In the genomic region with DNA sequence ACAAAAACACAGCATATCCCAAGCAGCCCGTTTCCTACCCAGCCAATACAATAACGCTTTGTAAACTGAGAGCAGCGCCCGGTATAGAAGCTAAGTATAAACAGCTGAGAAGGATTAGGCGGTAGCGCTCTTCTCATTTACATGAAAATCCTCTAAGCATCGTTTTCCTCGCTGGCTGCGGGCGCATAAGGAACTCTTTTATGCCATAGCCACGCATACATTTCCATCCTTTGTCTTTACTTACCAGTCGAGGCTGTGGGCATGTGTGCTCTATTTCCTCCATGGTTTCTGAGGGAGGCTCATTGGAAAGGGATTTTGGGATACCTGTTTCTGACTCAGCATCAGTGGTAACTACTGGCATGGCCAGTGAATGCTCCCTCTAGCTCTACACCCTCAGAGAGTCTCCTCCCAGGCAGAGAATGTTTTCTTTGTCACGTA, we compare ENCODE assay signal across 8 cellular contexts. TPM values are rescaled to one million over a fixed set of nuclear protein-coding genes. Genes with fewer than 3 reads are reported as not detected.
A peak's percentile ranks its signal among the peaks of the same experiment; 100 is the strongest.
DNase-seq lines count a peak whose midpoint lies in the region; ATAC-seq and TF ChIP-seq lines count a peak whose summit lies in the region.

No MANE protein-coding gene starts in this region.

- H3K27ac ChIP-seq in coronary artery (no peak overlapping the region), muscle layer of colon (ENCODE audit: low read depth, low read length) (peak overlapping the region; percentile 23)

- peak overlapping the region; percentile 69 for H3K4me3 Mint-ChIP-seq in activated T-cell treated with anti-CD3 and anti-CD28 coated beads, Interleukin-2, amount 50 U/mL, for 4 hours

- H3K9ac ChIP-seq in muscle layer of colon (ENCODE audit: low read length): no peak overlapping the region

- H3K27me3 Mint-ChIP-seq in activated T-cell treated with anti-CD3 and anti-CD28 coated beads, Interleukin-2, amount 50 U/mL, for 4 hours (ENCODE audit: low read depth): peaks cover 14% of the 10 kb centered on the region

- H3K9me3 ChIP-seq in muscle layer of colon (ENCODE audit: low read length): no peaks in the 10 kb centered on the region

- H3K36me3 ChIP-seq in muscle layer of colon (ENCODE audit: insufficient read depth, low read length): no peaks in the 10 kb centered on the region

- H3K4me1 ChIP-seq in muscle layer of colon (ENCODE audit: insufficient read depth, low read length): peaks cover 5% of the 10 kb centered on the region

- DNase-seq in activated T-cell treated with anti-CD3 and anti-CD28 coated beads, Interleukin-2, amount 50 U/mL, for 4 hours: no peak
- DNase-seq in activated T-cell treated with anti-CD3 and anti-CD28 coated beads for 4 hours (no peak), NCI-H2227 (lab: John Stamatoyannopoulos, UW; ENCODE audit: unreplicated experiment) (peak; percentile 60), coronary artery (ENCODE audit: low spot score) (no peak), GM10266 (ENCODE audit: extremely low spot score) (no peak), HuH-7.5 (ENCODE audit: low spot score) (no peak), H4 (ENCODE audit: low spot score) (no peak)

- H3K36me3 Mint-ChIP-seq in activated T-cell treated with anti-CD3 and anti-CD28 coated beads, Interleukin-2, amount 50 U/mL, for 4 hours (ENCODE audit: insufficient read depth): no peaks in the 10 kb centered on the region

- H3K27me3 ChIP-seq in muscle layer of colon (ENCODE audit: control insufficient read depth in 1 of 2, insufficient read depth in 2 of 2, low read length in 2 of 2): peaks cover 0 to 10% of the 10 kb centered on the region in 2 donors

- H3K4me3 ChIP-seq in coronary artery (peak overlapping the region; percentile 53), muscle layer of colon (ENCODE audit: low read depth in 1 of 2, low read length in 2 of 2) (peak overlapping the region in 1 of 2 donors; percentile 64)

- ATAC-seq in activated T-cell treated with anti-CD3 and anti-CD28 coated beads, Interleukin-2, amount 50 U/mL, for 4 hours: peak; percentile 27 to 49

- peaks cover 14% of the 10 kb centered on the region for H3K4me1 Mint-ChIP-seq in activated T-cell treated with anti-CD3 and anti-CD28 coated beads, Interleukin-2, amount 50 U/mL, for 4 hours (ENCODE audit: low read depth)

- no peaks in the 10 kb centered on the region for H3K9me3 Mint-ChIP-seq in activated T-cell treated with anti-CD3 and anti-CD28 coated beads, Interleukin-2, amount 50 U/mL, for 4 hours

- TF ChIP-seq CTCF in coronary artery (IDR thresholded peaks at IDR 0.05) (no peak), GM10266 (IDR thresholded peaks at IDR 0.05; ENCODE audit: control insufficient read depth, insufficient read depth, low read depth, missing control alignments) (no peak)

RNA-seq across cellular contexts. Expression of a gene that starts 0.4 kb away (rescaled TPM):
- total RNA-seq in activated T-cell treated with anti-CD3 and anti-CD28 coated beads, Interleukin-2, amount 50 U/mL, for 4 hours: not detected
- 0.10 and 0.46 TPM in 2 replicates for total RNA-seq in H4 (2014; rRNA removed; shearing (Covaris generic))

RNA-seq across cellular contexts. Expression of a gene that starts 47.0 kb away (rescaled TPM):
- total RNA-seq in activated T-cell treated with anti-CD3 and anti-CD28 coated beads, Interleukin-2, amount 50 U/mL, for 4 hours: 10 to 100 TPM; 28.9 to 32.3 (median 30.3) TPM
- 19.7 and 19.8 TPM in 2 replicates for total RNA-seq in H4 (2014; rRNA removed; shearing (Covaris generic))
